Comparison of ENCODE assay signal across 1 cellular context in the genomic region with DNA sequence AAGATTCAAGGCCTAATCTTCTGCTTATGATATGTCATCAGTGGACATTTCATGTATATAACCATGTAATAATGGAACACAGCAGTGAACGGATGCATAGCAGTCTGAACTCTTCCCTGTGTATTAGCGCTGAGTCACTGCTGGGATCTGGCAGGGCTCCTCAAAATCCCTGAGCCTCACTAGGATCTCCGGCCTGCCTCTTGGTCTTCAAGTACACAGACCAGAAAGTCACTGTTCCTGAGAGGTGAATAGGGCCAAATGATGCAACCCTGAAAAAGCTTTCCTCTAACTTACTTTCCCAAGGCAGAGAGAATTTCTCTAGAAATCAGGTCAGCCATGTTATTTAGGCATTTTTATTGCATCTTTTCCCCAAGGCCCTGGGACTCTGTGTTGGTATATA.
TF ChIP-seq lines count a peak whose summit lies in the region.

No MANE protein-coding gene starts in this region.

TF ChIP-seq in WTC11, 78 proteins besides CTCF, POLR2A, EP300 and RAD21 (continued from another document):
- TF ChIP-seq, protein P1, sequence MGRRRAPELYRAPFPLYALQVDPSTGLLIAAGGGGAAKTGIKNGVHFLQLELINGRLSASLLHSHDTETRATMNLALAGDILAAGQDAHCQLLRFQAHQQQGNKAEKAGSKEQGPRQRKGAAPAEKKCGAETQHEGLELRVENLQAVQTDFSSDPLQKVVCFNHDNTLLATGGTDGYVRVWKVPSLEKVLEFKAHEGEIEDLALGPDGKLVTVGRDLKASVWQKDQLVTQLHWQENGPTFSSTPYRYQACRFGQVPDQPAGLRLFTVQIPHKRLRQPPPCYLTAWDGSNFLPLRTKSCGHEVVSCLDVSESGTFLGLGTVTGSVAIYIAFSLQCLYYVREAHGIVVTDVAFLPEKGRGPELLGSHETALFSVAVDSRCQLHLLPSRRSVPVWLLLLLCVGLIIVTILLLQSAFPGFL (CRISPR knock-in tag; IDR thresholded peaks at IDR 0.05; ENCODE audit: borderline replicate concordance): no peak
- TF ChIP-seq, protein P2, sequence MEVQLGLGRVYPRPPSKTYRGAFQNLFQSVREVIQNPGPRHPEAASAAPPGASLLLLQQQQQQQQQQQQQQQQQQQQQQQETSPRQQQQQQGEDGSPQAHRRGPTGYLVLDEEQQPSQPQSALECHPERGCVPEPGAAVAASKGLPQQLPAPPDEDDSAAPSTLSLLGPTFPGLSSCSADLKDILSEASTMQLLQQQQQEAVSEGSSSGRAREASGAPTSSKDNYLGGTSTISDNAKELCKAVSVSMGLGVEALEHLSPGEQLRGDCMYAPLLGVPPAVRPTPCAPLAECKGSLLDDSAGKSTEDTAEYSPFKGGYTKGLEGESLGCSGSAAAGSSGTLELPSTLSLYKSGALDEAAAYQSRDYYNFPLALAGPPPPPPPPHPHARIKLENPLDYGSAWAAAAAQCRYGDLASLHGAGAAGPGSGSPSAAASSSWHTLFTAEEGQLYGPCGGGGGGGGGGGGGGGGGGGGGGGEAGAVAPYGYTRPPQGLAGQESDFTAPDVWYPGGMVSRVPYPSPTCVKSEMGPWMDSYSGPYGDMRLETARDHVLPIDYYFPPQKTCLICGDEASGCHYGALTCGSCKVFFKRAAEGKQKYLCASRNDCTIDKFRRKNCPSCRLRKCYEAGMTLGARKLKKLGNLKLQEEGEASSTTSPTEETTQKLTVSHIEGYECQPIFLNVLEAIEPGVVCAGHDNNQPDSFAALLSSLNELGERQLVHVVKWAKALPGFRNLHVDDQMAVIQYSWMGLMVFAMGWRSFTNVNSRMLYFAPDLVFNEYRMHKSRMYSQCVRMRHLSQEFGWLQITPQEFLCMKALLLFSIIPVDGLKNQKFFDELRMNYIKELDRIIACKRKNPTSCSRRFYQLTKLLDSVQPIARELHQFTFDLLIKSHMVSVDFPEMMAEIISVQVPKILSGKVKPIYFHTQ (CRISPR knock-in tag; IDR thresholded peaks at IDR 0.05): no peak
- TF ChIP-seq NFE2L1 (CRISPR knock-in tag; IDR thresholded peaks at IDR 0.05) (no peak), ATF1 (CRISPR knock-in tag; IDR thresholded peaks at IDR 0.05) (no peak), ETV6 (CRISPR knock-in tag; IDR thresholded peaks at IDR 0.05) (no peak), FOXK1 (CRISPR knock-in tag; IDR thresholded peaks at IDR 0.05) (no peak), SMAD3 (CRISPR knock-in tag; IDR thresholded peaks at IDR 0.05; ENCODE audit: borderline replicate concordance) (no peak), GABPB1 (CRISPR knock-in tag; IDR thresholded peaks at IDR 0.05) (no peak), FOXJ3 (CRISPR knock-in tag; IDR thresholded peaks at IDR 0.05; ENCODE audit: borderline replicate concordance) (no peak), NFYB (CRISPR knock-in tag; conservative IDR thresholded peaks at IDR 0.05; ENCODE audit: low read depth) (no peak), ZNF138 (CRISPR knock-in tag; conservative IDR thresholded peaks at IDR 0.05) (no peak)
- TF ChIP-seq, protein P3, sequence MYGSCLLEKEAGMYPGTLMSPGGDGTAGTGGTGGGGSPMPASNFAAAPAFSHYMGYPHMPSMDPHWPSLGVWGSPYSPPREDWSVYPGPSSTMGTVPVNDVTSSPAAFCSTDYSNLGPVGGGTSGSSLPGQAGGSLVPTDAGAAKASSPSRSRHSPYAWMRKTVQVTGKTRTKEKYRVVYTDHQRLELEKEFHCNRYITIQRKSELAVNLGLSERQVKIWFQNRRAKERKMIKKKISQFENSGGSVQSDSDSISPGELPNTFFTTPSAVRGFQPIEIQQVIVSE (CRISPR knock-in tag; IDR thresholded peaks at IDR 0.05; ENCODE audit: borderline replicate concordance): no peak
TF ChIP-seq in WTC11: peak in this region for 0.
